8 cellular contexts compared by ENCODE assay signal in genomic region chr4:74039065-74039763, GRCh38. TPM values are rescaled to one million over a fixed set of nuclear protein-coding genes. Genes with fewer than 3 reads are reported as not detected.
DNase-seq lines count a peak whose midpoint lies in the region; ATAC-seq and TF ChIP-seq lines count a peak whose summit lies in the region.

No MANE protein-coding gene starts in this region.

- no peaks in the 10 kb centered on the region for H3K36me3 Mint-ChIP-seq in activated CD4-positive, alpha-beta T cell treated with anti-CD3 and anti-CD28 coated beads, Interleukin-2, amount 10 ng/mL, durations not matched to agents 24 days and 14 days (ENCODE audit: low read depth)

- peak overlapping the region; percentile 27 to 94 (median 80) for H3K27ac ChIP-seq in heart right ventricle

- peaks cover 0 to 16% (median 0%) of the 10 kb centered on the region in 7 donors for H3K27me3 ChIP-seq in heart right ventricle

- intact Hi-C loops in activated CD4-positive, alpha-beta T cell treated with anti-CD3 and anti-CD28 coated beads, Interleukin-2, amount 10 ng/mL, durations not matched to agents 24 days and 14 days (cut with micrococcal nuclease), result no loop called here
- intact Hi-C loops in heart right ventricle (cut with DNase I), result loop anchor here in 5 of 10 donors (5.0 to 10.0 kb wide), 8 partner anchors 53 to 304 kb away; partner anchors contain the start of gene CXCL2 (in 1 of the 5)

- peak overlapping the region; percentile 64 for H3K4me3 Mint-ChIP-seq in activated CD4-positive, alpha-beta T cell treated with anti-CD3 and anti-CD28 coated beads, Interleukin-2, amount 10 ng/mL, durations not matched to agents 24 days and 14 days

- peaks cover 5% of the 10 kb centered on the region for H3K4me1 Mint-ChIP-seq in activated CD4-positive, alpha-beta T cell treated with anti-CD3 and anti-CD28 coated beads, Interleukin-2, amount 10 ng/mL, durations not matched to agents 24 days and 14 days

- H3K27ac Mint-ChIP-seq in activated CD4-positive, alpha-beta T cell treated with anti-CD3 and anti-CD28 coated beads, Interleukin-2, amount 10 ng/mL, durations not matched to agents 24 days and 14 days, result no peak overlapping the region

- no peaks in the 10 kb centered on the region for H3K9me3 ChIP-seq in heart right ventricle

- peak overlapping the region; percentile 86 for H3K4me3 ChIP-seq in WI38 (ENCODE audit: low read depth, low read length)
- peak overlapping the region; percentile 43 to 78 (median 68) for H3K4me3 ChIP-seq in heart right ventricle

- H3K4me1 ChIP-seq in heart right ventricle, result peaks cover 0 to 24% (median 5%) of the 10 kb centered on the region in 9 donors

- no peak for DNase-seq in activated CD4-positive, alpha-beta T cell treated with anti-CD3 and anti-CD28 coated beads, Interleukin-2, amount 10 ng/mL, durations not matched to agents 24 days and 14 days
- no peak for DNase-seq in activated CD4-positive, alpha-beta T cell treated with anti-CD3 and anti-CD28 coated beads for 4 hours
- DNase-seq in heart right ventricle (peak in 1 of 2 donors; percentile 12), renal cortical epithelial cell (ENCODE audit: low read depth) (peak; percentile 22), mesenteric fat pad (ENCODE audit: low spot score) (no peak), COLO668 (lab: John Stamatoyannopoulos, UW; ENCODE audit: unreplicated experiment) (no peak)

- WGBS in heart right ventricle, 2 donors, result 6 to 8% methylated on average over 12 of the region's 12 CpGs

- TF ChIP-seq CTCF in WI38 (IDR thresholded peaks at IDR 0.05; ENCODE audit: low read depth, low read length) (no peak), heart right ventricle (IDR thresholded peaks at IDR 0.05) (no peak)

- H3K9me3 Mint-ChIP-seq in activated CD4-positive, alpha-beta T cell treated with anti-CD3 and anti-CD28 coated beads, Interleukin-2, amount 10 ng/mL, durations not matched to agents 24 days and 14 days, result no peaks in the 10 kb centered on the region

- H3K27me3 Mint-ChIP-seq in activated CD4-positive, alpha-beta T cell treated with anti-CD3 and anti-CD28 coated beads, Interleukin-2, amount 10 ng/mL, durations not matched to agents 24 days and 14 days, result peaks cover 47% of the 10 kb centered on the region

- peak; percentile 45 for ATAC-seq in HG02870 (IDR thresholded peaks at IDR 0.05; ENCODE audit: unreplicated experiment)
- peak in 6 of 8 donors; percentile 22 to 67 (median 49) for ATAC-seq in heart right ventricle

- no peaks in the 10 kb centered on the region for H3K36me3 ChIP-seq in heart right ventricle

RNA-seq across cellular contexts. Expression of gene CXCL3, which starts 0.7 kb away (rescaled TPM):
- total RNA-seq in activated CD4-positive, alpha-beta T cell treated with anti-CD3 and anti-CD28 coated beads, Interleukin-2, amount 10 ng/mL, durations not matched to agents 24 days and 14 days, result not detected in 2 replicates
- total RNA-seq in heart right ventricle, result 1 to 10 TPM in 5 of 10 donors, under 1 TPM in 4, not detected in 1; 0.24 to 5.1 (median 1.4) TPM
- polyA plus RNA-seq in heart right ventricle, result 1 to 10 TPM; 1.1 to 1.9 TPM
- total RNA-seq in renal cortical epithelial cell, result 5.0 and 17.7 TPM in 2 replicates
- total RNA-seq in mesenteric fat pad, result 15.1 TPM

RNA-seq across cellular contexts. Expression of gene CXCL5, which starts 40.7 kb away (rescaled TPM):
- total RNA-seq in activated CD4-positive, alpha-beta T cell treated with anti-CD3 and anti-CD28 coated beads, Interleukin-2, amount 10 ng/mL, durations not matched to agents 24 days and 14 days, result not detected in 2 replicates
- total RNA-seq in heart right ventricle (under 1 TPM in 3 of 10 donors, not detected in 7; 0.15 to 0.25 (median 0.18) TPM), renal cortical epithelial cell (42.3 and 210 TPM in 2 replicates), mesenteric fat pad (0.58 TPM)
- polyA plus RNA-seq in heart right ventricle, result under 1 TPM; 0.07 to 0.09 TPM

RNA-seq across cellular contexts. Expression of gene PPBP, which starts 51.2 kb away (rescaled TPM):
- total RNA-seq in activated CD4-positive, alpha-beta T cell treated with anti-CD3 and anti-CD28 coated beads, Interleukin-2, amount 10 ng/mL, durations not matched to agents 24 days and 14 days, result not detected in 2 replicates
- total RNA-seq in heart right ventricle (1 to 10 TPM in 2 of 10 donors, under 1 TPM in 5, not detected in 3; 0.42 to 1.5 (median 0.50) TPM), renal cortical epithelial cell (1.6 TPM in 1 of 2 replicates, not detected in the other), mesenteric fat pad (1.3 TPM)
- polyA plus RNA-seq in heart right ventricle, result under 1 TPM in 1 of 2 donors, not detected in 1; 0.58 TPM

RNA-seq across cellular contexts. Expression of gene PF4, which starts 57.4 kb away (rescaled TPM):
- not detected in 2 replicates for total RNA-seq in activated CD4-positive, alpha-beta T cell treated with anti-CD3 and anti-CD28 coated beads, Interleukin-2, amount 10 ng/mL, durations not matched to agents 24 days and 14 days
- total RNA-seq in heart right ventricle (under 1 TPM in 1 of 10 donors, not detected in 9; 0.76 TPM), renal cortical epithelial cell (0.60 and 0.87 TPM in 2 replicates), mesenteric fat pad (not detected)
- under 1 TPM in 1 of 2 donors, not detected in 1; 0.61 TPM for polyA plus RNA-seq in heart right ventricle

RNA-seq across cellular contexts. Expression of gene CXCL2, which starts 59.8 kb away (rescaled TPM):
- total RNA-seq in activated CD4-positive, alpha-beta T cell treated with anti-CD3 and anti-CD28 coated beads, Interleukin-2, amount 10 ng/mL, durations not matched to agents 24 days and 14 days, result not detected in 2 replicates
- total RNA-seq in heart right ventricle (10 to 100 TPM in 7 of 10 donors, 1 to 10 TPM in 3; 8.1 to 37.2 (median 13.4) TPM), renal cortical epithelial cell (14.9 and 34.7 TPM in 2 replicates), mesenteric fat pad (145 TPM)
- 10 to 100 TPM in 1 of 2 donors, 1 to 10 TPM in 1; 7.7 to 28.5 TPM for polyA plus RNA-seq in heart right ventricle

Comparison
In these comparisons a context has a peak if more than half of its experiments do, and no peak if none do; other contexts are left out.
1. RNA of gene CXCL5, which starts 40.7 kb away (total RNA-seq): 42.3 to 210 TPM in renal cortical epithelial cell; 0.58 TPM in mesenteric fat pad (single experiment), 0.15 to 0.25 TPM in heart right ventricle and not detected in activated CD4-positive, alpha-beta T cell treated with anti-CD3 and anti-CD28 coated beads, Interleukin-2, amount 10 ng/mL, durations not matched to agents 24 days and 14 days; every median in the first group is over 10 times any median in the second.